16 cellular contexts compared by ENCODE assay signal in the genomic region with DNA sequence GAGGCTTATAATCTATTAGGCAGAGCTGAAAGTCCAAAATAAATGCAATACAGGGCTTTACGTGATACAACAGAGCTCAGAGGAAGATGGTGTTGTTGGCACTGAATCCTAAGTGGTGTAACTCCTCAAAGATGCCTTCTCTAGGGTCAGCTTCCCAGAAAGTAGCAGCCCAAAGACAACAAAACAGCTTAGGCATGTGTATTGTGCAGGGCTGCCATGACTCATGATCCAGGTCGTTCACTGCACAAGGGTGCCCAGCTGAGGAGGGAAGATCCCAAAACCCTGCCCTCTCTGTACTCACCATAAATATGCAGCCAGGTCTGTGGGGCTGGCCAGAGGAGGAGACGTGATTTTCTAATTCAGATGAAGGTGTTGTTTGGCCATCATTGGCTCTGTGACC. TPM values are rescaled to one million over a fixed set of nuclear protein-coding genes. Genes with fewer than 3 reads are reported as not detected.
DNase-seq lines count a peak whose midpoint lies in the region; TF ChIP-seq lines count a peak whose summit lies in the region.
"Had no signal": no experiment of that assay in that cellular context is flagged by ENCODE, and none has a peak within 500 bp of the region (broad histone marks: within the 10 kb centered on the region; RNA-seq: fewer than 3 reads in every experiment).

No MANE protein-coding gene starts in this region.

- H3K79me1 ChIP-seq in neuronal stem cell (ENCODE audit: low read depth, low read length) = peaks cover 14% of the 10 kb centered on the region

- no peak overlapping the region for H3K18ac ChIP-seq in neuronal stem cell (ENCODE audit: low read length)

- H3K23ac ChIP-seq in neuronal stem cell (ENCODE audit: low read depth, low read length, poor library complexity) = no peak overlapping the region

- no peak overlapping the region for H2BK5ac ChIP-seq in neuronal stem cell (ENCODE audit: low read length)

- H4K91ac ChIP-seq in neuronal stem cell (ENCODE audit: low read depth, low read length, poor library complexity) = no peak overlapping the region

- H3K4me3 ChIP-seq in fibroblast of mammary gland (ENCODE audit: control insufficient read depth, low read depth, low read length) = no peak overlapping the region
- H3K4me3 ChIP-seq in neuronal stem cell (ENCODE audit: low read length in 2 of 2) = no peak overlapping the region
- no peak overlapping the region for H3K4me3 ChIP-seq in suprapubic skin
- no peak overlapping the region for H3K4me3 ChIP-seq in sigmoid colon
- H3K4me3 ChIP-seq: tibial artery had no signal

- TF ChIP-seq POLR2A in suprapubic skin (IDR thresholded peaks at IDR 0.05) (no peak), sigmoid colon (IDR thresholded peaks at IDR 0.05) (no peak)

- DNase-seq in RWPE1 (ENCODE audit: low spot score) (peak; percentile 24), fibroblast of mammary gland (ENCODE audit: low read depth) (peak; percentile 86), neuronal stem cell (ENCODE audit: low spot score) (no peak), suprapubic skin (ENCODE audit: low spot score in 2 of 2) (no peak), EL (no peak), sigmoid colon (no peak)
- DNase-seq in stimulated activated naive CD4-positive, alpha-beta T cell (lab: John Stamatoyannopoulos, UW) = no peak
- DNase-seq: activated CD4-positive, alpha-beta T cell treated with anti-CD3 and anti-CD28 coated beads for 1 hour; NCI-H510A; NK-92 treated with Interleukin-12 subunit alpha and Interleukin-12 subunit beta, amount 100 ng/mL, for 24 hours; RPMI8226; stimulated activated CD4-positive, alpha-beta T cell treated with anti-CD3 and anti-CD28 coated beads, Interleukin-15, amount 100 ng/mL, for 24 hours; tibial artery had no signal

- H4K8ac ChIP-seq in neuronal stem cell (ENCODE audit: low read depth, low read length) = no peak overlapping the region

- H3K36me3 ChIP-seq in neuronal stem cell (replicated peaks in 1 of 2; ENCODE audit: control insufficient read depth in 2 of 2, insufficient read depth in 2 of 2, low read length in 2 of 2) (peaks cover 2 to 8% of the 10 kb centered on the region in 2 donors), suprapubic skin (peaks cover 41% of the 10 kb centered on the region), sigmoid colon (peaks cover 2 to 36% (median 7%) of the 10 kb centered on the region in 4 donors)

- no peak overlapping the region for H3K14ac ChIP-seq in neuronal stem cell (ENCODE audit: low read length)

- intact Hi-C loops in sigmoid colon (cut with DNase I) = no loop called here

- CTCF ChIA-PET in RWPE1 (lab: Yijun Ruan, JAX) = interaction anchor here (0.5 to 1.1 kb wide), 4 partner anchors 12 to 208 kb away, joined by 3 to 6 read pairs (median 3); a partner anchor contains a TSS

- POLR2A ChIA-PET in RWPE1 (lab: Yijun Ruan, JAX; ENCODE audit: low non-redundant PET) = no interaction called here

- no peak overlapping the region for H2BK120ac ChIP-seq in neuronal stem cell (ENCODE audit: low read depth, low read length)

- H2AFZ ChIP-seq in neuronal stem cell (ENCODE audit: low read length) = no peak overlapping the region

- no peak overlapping the region for H3K4me2 ChIP-seq in neuronal stem cell (ENCODE audit: insufficient read depth, low read length, poor library complexity, severe bottlenecking)

- TF ChIP-seq EP300 in suprapubic skin (IDR thresholded peaks at IDR 0.05) (no peak), sigmoid colon (IDR thresholded peaks at IDR 0.05) (no peak)

- peak overlapping the region; percentile 50 for H2BK15ac ChIP-seq in neuronal stem cell (ENCODE audit: low read length)

- no peak for TF ChIP-seq CTCF in 22Rv1 (IDR thresholded peaks at IDR 0.05)
- no peak for TF ChIP-seq CTCF in RWPE1 (conservative IDR thresholded peaks at IDR 0.05; ENCODE audit: low read depth)
- no peak for TF ChIP-seq CTCF in fibroblast of mammary gland (conservative IDR thresholded peaks at IDR 0.05; ENCODE audit: control insufficient read depth, insufficient read depth, low read depth, low read length)
- no peak for TF ChIP-seq CTCF in suprapubic skin (IDR thresholded peaks at IDR 0.05)
- TF ChIP-seq CTCF in sigmoid colon (IDR thresholded peaks at IDR 0.05) = no peak

- no peaks in the 10 kb centered on the region for H3K27me3 ChIP-seq in neuronal stem cell (ENCODE audit: control insufficient read depth in 3 of 3, insufficient read depth in 3 of 3, low read depth in 1 of 3, low read length in 3 of 3)
- H3K27me3 ChIP-seq in suprapubic skin = peaks cover 3% of the 10 kb centered on the region
- no peaks in the 10 kb centered on the region for H3K27me3 ChIP-seq in sigmoid colon
- H3K27me3 ChIP-seq: tibial artery had no signal

- peaks cover 24 to 49% of the 10 kb centered on the region in 2 donors for H3K4me1 ChIP-seq in neuronal stem cell (ENCODE audit: control insufficient read depth in 2 of 2, insufficient read depth in 1 of 2, low read depth in 1 of 2, low read length in 2 of 2)
- peaks cover 15% of the 10 kb centered on the region for H3K4me1 ChIP-seq in suprapubic skin
- H3K4me1 ChIP-seq in sigmoid colon = peaks cover 0 to 39% (median 28%) of the 10 kb centered on the region in 4 donors

- no peak overlapping the region for H3K9ac ChIP-seq in neuronal stem cell (ENCODE audit: low read depth, low read length, poor library complexity)

- H3K27ac ChIP-seq in 22Rv1 (0 out of 2 replicates have a peak overlapping the region, but pooled peaks have one; percentile 3), RWPE1 (peak overlapping the region; percentile 55), neuronal stem cell (replicated peaks; ENCODE audit: low read length) (no peak overlapping the region), suprapubic skin (no peak overlapping the region), sigmoid colon (no peak overlapping the region)
- H3K27ac ChIP-seq: C4-2B had no signal

- H2BK12ac ChIP-seq in neuronal stem cell (ENCODE audit: low read length) = no peak overlapping the region

- peaks cover 0 to 1% of the 10 kb centered on the region in 2 donors for H3K9me3 ChIP-seq in neuronal stem cell (replicated peaks in 1 of 2; ENCODE audit: control insufficient read depth in 2 of 2, insufficient read depth in 1 of 2, low read depth in 1 of 2, low read length in 2 of 2)
- no peaks in the 10 kb centered on the region for H3K9me3 ChIP-seq in suprapubic skin
- H3K9me3 ChIP-seq in sigmoid colon = no peaks in the 10 kb centered on the region
- H3K9me3 ChIP-seq: tibial artery had no signal

- no peak overlapping the region for H2AK5ac ChIP-seq in neuronal stem cell (ENCODE audit: low read depth, low read length)

- H3K4ac ChIP-seq in neuronal stem cell (ENCODE audit: low read length) = no peak overlapping the region

- no CpG with 5 or more reads among the region's 3 CpGs for WGBS in neuronal stem cell (ENCODE audit: extremely low coverage in 2 of 2, insufficient read length in 2 of 2, insufficient replicate concordance in 1 of 2), 2 donors
- WGBS in suprapubic skin = 73% methylated on average over 3 of the region's 3 CpGs
- WGBS in sigmoid colon, 2 donors = 83 to 84% methylated on average over 3 of the region's 3 CpGs

RNA-seq across cellular contexts. Expression of a gene that starts 59.4 kb away (rescaled TPM):
- polyA plus RNA-seq in neuronal stem cell (2013, experiment 1 of 2) = 0.54 TPM
- 0.79 TPM for polyA plus RNA-seq in neuronal stem cell (2013, experiment 2 of 2)
- total RNA-seq in suprapubic skin = 100 to 1,000 TPM; 106 to 269 (median 210) TPM
- total RNA-seq in sigmoid colon = 100 to 1,000 TPM; 126 to 960 (median 409) TPM
- 100 to 1,000 TPM in 2 of 3 donors, 10 to 100 TPM in 1; 28.0 to 208 (median 201) TPM for polyA plus RNA-seq in sigmoid colon
- total RNA-seq: G401 had no signal

Comparison
In these comparisons a context has a peak if more than half of its experiments do, and no peak if none do; other contexts are left out.
1. H3K27ac ChIP-seq: peak in 22Rv1 (single experiment) and RWPE1 (single experiment); none in neuronal stem cell (single experiment), suprapubic skin (single experiment) and sigmoid colon (0 of 4).
2. DNase-seq: peak in RWPE1 (single experiment) and fibroblast of mammary gland (single experiment); none in neuronal stem cell (single experiment), stimulated activated naive CD4-positive, alpha-beta T cell (0 of 6), suprapubic skin (0 of 2), EL (single experiment) and sigmoid colon (single experiment).